In the genomic region with DNA sequence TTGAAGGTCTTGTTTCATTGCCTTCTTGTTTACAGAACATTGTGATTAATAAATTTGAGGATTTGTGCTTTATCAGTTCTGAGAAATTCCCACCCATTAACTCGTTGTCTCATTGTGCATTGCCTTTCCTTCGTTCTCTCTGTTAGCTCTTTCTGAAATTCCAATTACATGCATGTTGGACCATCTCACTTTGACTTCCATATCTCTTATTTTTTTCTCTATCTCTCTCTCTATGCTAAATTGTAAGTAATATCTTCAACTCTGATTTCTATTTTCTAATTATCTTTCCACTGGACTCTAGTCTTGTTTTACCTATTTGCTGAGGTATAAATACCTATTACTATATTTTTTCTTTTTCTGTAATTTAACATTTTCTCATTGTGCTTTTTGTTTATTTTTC, we compare ENCODE assay signal across 22 cellular contexts.
"Had no signal": no experiment of that assay in that cellular context is flagged by ENCODE, and none has a peak within 500 bp of the region (broad histone marks: within the 10 kb centered on the region; RNA-seq: fewer than 3 reads in every experiment).

No MANE protein-coding gene starts in this region.

- H3K4me3 Mint-ChIP-seq: activated CD8-positive, alpha-beta T cell treated with anti-CD3 and anti-CD28 coated beads for 36 hours; activated naive CD4-positive, alpha-beta T cell treated with anti-CD3 and anti-CD28 coated beads for 36 hours; nephron progenitor cell had no signal

- H3K27ac ChIP-seq: ascending aorta, breast epithelium, lower lobe of right lung, sigmoid colon, tibial artery had no signal

- H3K36me3 ChIP-seq: ascending aorta, breast epithelium, lower lobe of right lung, sigmoid colon, tibial artery had no signal

- H3K4me3 ChIP-seq: ascending aorta, breast epithelium, lower lobe of right lung, sigmoid colon, tibial artery had no signal

- DNase-seq: activated CD4-positive, alpha-beta T cell treated with anti-CD3 and anti-CD28 coated beads for 48 hours; activated CD4-positive, CD25-positive, alpha-beta regulatory T cell; activated CD8-positive, alpha-beta T cell treated with anti-CD3 and anti-CD28 coated beads for 36 hours; activated naive CD4-positive, alpha-beta T cell treated with anti-CD3 and anti-CD28 coated beads for 36 hours; activated T-cell treated with anti-CD3 and anti-CD28 coated beads, Interleukin-2, amount 50 U/mL, for 1 hour; cerebellar nuclear complex; effector CD4-positive, alpha-beta T cell; foreskin fibroblast; hippocampal formation; islet precursor cell; lower lobe of right lung; nephron progenitor cell; nucleus accumbens; sigmoid colon; stimulated activated CD4-positive, alpha-beta T cell treated with anti-CD3 and anti-CD28 coated beads, Interleukin-4, amount 100 ng/mL, for 24 hours; stimulated activated naive CD4-positive, alpha-beta T cell; substantia nigra; SW 1271; T-helper 9 cell; tibial artery had no signal

- H3K27ac Mint-ChIP-seq: activated naive CD4-positive, alpha-beta T cell treated with anti-CD3 and anti-CD28 coated beads for 36 hours; nephron progenitor cell had no signal

- ATAC-seq: lower lobe of right lung had no signal

- H3K9me3 ChIP-seq: ascending aorta, breast epithelium, lower lobe of right lung, sigmoid colon, tibial artery had no signal

- H3K9me3 Mint-ChIP-seq: activated CD8-positive, alpha-beta T cell treated with anti-CD3 and anti-CD28 coated beads for 36 hours; activated naive CD4-positive, alpha-beta T cell treated with anti-CD3 and anti-CD28 coated beads for 36 hours had no signal

- H3K27me3 Mint-ChIP-seq: activated CD8-positive, alpha-beta T cell treated with anti-CD3 and anti-CD28 coated beads for 36 hours had no signal

- H3K4me1 ChIP-seq: ascending aorta, breast epithelium, lower lobe of right lung, tibial artery had no signal

- H3K27me3 ChIP-seq: ascending aorta, breast epithelium, sigmoid colon, tibial artery had no signal
